In the genomic region with DNA sequence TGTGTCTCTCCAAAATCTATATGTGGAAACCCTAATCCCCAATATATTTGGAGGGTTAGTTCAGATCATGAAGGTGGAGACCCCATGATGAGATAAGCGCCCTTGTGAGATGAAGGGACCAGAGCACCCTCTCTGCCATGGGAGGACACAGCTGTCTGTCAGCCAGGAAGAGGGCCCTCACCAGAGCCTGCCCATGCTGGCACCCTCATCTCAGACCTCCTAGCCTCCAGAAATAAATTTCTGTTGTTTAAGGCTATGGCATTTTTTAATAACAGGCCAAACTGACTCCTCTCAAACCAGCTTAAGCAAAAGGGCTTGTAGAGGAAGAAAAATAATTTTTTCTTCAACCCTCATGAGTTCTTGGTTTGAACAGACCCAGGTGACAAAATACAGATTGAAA, we compare ENCODE assay signal across 2 cellular contexts.
TF ChIP-seq lines count a peak whose summit lies in the region.

No MANE protein-coding gene starts in this region.

TF ChIP-seq in IMR-90, 13 proteins besides CTCF, POLR2A, EP300 and RAD21:
- TF ChIP-seq MXI1 (IDR thresholded peaks at IDR 0.05; ENCODE audit: borderline replicate concordance, low read depth, low read length), result no peak
- TF ChIP-seq CHD1 (IDR thresholded peaks at IDR 0.05; ENCODE audit: low read depth, low read length), result no peak
- no peak for TF ChIP-seq SMC3 (IDR thresholded peaks at IDR 0.05; ENCODE audit: low read depth, low read length)
- TF ChIP-seq RFX5 (IDR thresholded peaks at IDR 0.05; ENCODE audit: low read depth, low read length), result no peak

TF ChIP-seq in H1, 55 proteins besides CTCF, POLR2A, EP300 and RAD21:
- TF ChIP-seq PHF8 (conservative IDR thresholded peaks at IDR 0.05; ENCODE audit: low read depth, low read length) (no peak), HDAC2 (IDR thresholded peaks at IDR 0.05; ENCODE audit: borderline replicate concordance in 1 of 2, low read depth in 2 of 2, low read length in 2 of 2) (no peak)
